Comparison of ENCODE assay signal across 15 cellular contexts in the genomic region with DNA sequence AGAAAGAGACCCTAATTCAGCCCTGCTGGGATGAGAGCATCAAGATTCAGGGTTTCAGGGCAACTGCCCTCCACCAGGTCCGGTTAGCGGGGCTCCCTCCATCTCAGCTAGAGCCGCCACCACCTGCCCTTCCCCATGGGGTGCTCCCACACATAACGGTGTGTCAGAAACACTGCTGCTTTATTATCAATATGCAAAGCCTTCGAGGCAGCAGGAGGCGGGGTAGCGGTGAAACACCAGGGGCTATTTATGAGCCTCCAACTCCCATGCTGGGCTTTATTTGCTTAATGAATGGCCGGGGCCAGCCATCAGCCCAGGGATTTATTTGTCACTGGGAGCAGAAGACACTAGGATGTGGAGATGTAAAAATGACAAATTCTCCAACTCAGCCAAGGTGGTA.
DNase-seq lines count a peak whose midpoint lies in the region; ATAC-seq and TF ChIP-seq lines count a peak whose summit lies in the region.
"Had no signal": no experiment of that assay in that cellular context is flagged by ENCODE, and none has a peak within 500 bp of the region (broad histone marks: within the 10 kb centered on the region; RNA-seq: fewer than 3 reads in every experiment).

No MANE protein-coding gene starts in this region.

- peaks cover 18% of the 10 kb centered on the region for H3K4me1 Mint-ChIP-seq in GM23338

- H3K4ac ChIP-seq in neuronal stem cell (ENCODE audit: low read length), result no peak overlapping the region

- H2BK15ac ChIP-seq in neuronal stem cell (ENCODE audit: low read length), result no peak overlapping the region

- H2BK5ac ChIP-seq in neuronal stem cell (ENCODE audit: low read length), result no peak overlapping the region

- no peak overlapping the region for H3K23ac ChIP-seq in neuronal stem cell (ENCODE audit: low read depth, low read length, poor library complexity)

- H3K27me3 ChIP-seq in GM23338 (ENCODE audit: insufficient read depth) (no peaks in the 10 kb centered on the region), neuronal stem cell (ENCODE audit: control insufficient read depth in 3 of 3, insufficient read depth in 3 of 3, low read depth in 1 of 3, low read length in 3 of 3) (no peaks in the 10 kb centered on the region)
- H3K27me3 ChIP-seq: BE2C had no signal

- H2AK5ac ChIP-seq in neuronal stem cell (ENCODE audit: low read depth, low read length), result peak overlapping the region; percentile 6

- H3K27me3 Mint-ChIP-seq in GM23338 (ENCODE audit: insufficient read depth, low read depth, poor library complexity), result peaks cover 7% of the 10 kb centered on the region

- no peak overlapping the region for H3K4me3 Mint-ChIP-seq in GM23338
- H3K4me3 Mint-ChIP-seq: CD8-positive, alpha-beta T cell had no signal

- H3K14ac ChIP-seq in neuronal stem cell (ENCODE audit: low read length), result no peak overlapping the region

- no peak overlapping the region for H4K91ac ChIP-seq in neuronal stem cell (ENCODE audit: low read depth, low read length, poor library complexity)

- H3K79me2 ChIP-seq in GM23338 (replicated peaks; ENCODE audit: insufficient read depth), result no peaks in the 10 kb centered on the region

- H2AFZ ChIP-seq in GM23338, result no peak overlapping the region
- no peak overlapping the region for H2AFZ ChIP-seq in neuronal stem cell (ENCODE audit: low read length)

- no peaks in the 10 kb centered on the region for H3F3A ChIP-seq in GM23338 (replicated peaks; ENCODE audit: low read depth)

- no peak overlapping the region for H2BK12ac ChIP-seq in neuronal stem cell (ENCODE audit: low read length)

- no peak overlapping the region for H4K8ac ChIP-seq in neuronal stem cell (ENCODE audit: low read depth, low read length)

- no peak overlapping the region for H3K9ac ChIP-seq in neuronal stem cell (ENCODE audit: low read depth, low read length, poor library complexity)

- no peak for DNase-seq in GM23338 (ENCODE audit: low spot score)
- DNase-seq in NCI-H1417 (lab: John Stamatoyannopoulos, UW), result peak in 2 of 3 experiments; percentile 74 to 89
- peak; percentile 37 for DNase-seq in NCI-H526 treated with DMSO at 0.1 percent for 48 hours (lab: John Stamatoyannopoulos, UW)
- DNase-seq in neuronal stem cell (ENCODE audit: low spot score), result no peak
- no peak for DNase-seq in stimulated activated CD4-positive, alpha-beta T cell treated with anti-CD3 and anti-CD28 coated beads, Interleukin-2, amount 100 ng/mL, for 24 hours
- DNase-seq in activated CD8-positive, alpha-beta memory T cell treated with anti-CD3 and anti-CD28 coated beads, Interleukin-2, amount 50 U/mL, for 48 hours, result no peak
- DNase-seq in DMS79 treated with DMSO at 0.1 percent for 48 hours (lab: John Stamatoyannopoulos, UW), result no peak
- DNase-seq: BE2C; Caco-2; CD8-positive, alpha-beta T cell had no signal

- H3K36me3 ChIP-seq in GM23338 (ENCODE audit: insufficient read depth) (no peaks in the 10 kb centered on the region), neuronal stem cell (replicated peaks in 1 of 2; ENCODE audit: control insufficient read depth in 2 of 2, insufficient read depth in 2 of 2, low read length in 2 of 2) (no peaks in the 10 kb centered on the region)
- H3K36me3 ChIP-seq: BE2C had no signal

- H3K9me3 ChIP-seq in neuronal stem cell (replicated peaks in 1 of 2; ENCODE audit: control insufficient read depth in 2 of 2, insufficient read depth in 1 of 2, low read depth in 1 of 2, low read length in 2 of 2), result no peaks in the 10 kb centered on the region
- H3K9me3 ChIP-seq: A549, BE2C, Caco-2 had no signal

- H3K27ac Mint-ChIP-seq in GM23338, result no peak overlapping the region
- H3K27ac Mint-ChIP-seq: CD8-positive, alpha-beta T cell had no signal

- no peaks in the 10 kb centered on the region for H4K20me1 ChIP-seq in GM23338 (replicated peaks; ENCODE audit: insufficient read depth)

- peaks cover 3% of the 10 kb centered on the region; the same call in 1 of the 2 replicates for H3K9me2 ChIP-seq in GM23338 (ENCODE audit: insufficient read depth)

- H3K79me1 ChIP-seq in neuronal stem cell (ENCODE audit: low read depth, low read length), result no peaks in the 10 kb centered on the region

- no CpG with 5 or more reads among the region's 8 CpGs for WGBS in neuronal stem cell (ENCODE audit: extremely low coverage in 2 of 2, insufficient read length in 2 of 2, insufficient replicate concordance in 1 of 2), 2 donors

- no peak overlapping the region for H3K27ac ChIP-seq in GM23338 (ENCODE audit: low read depth)
- H3K27ac ChIP-seq in neuronal stem cell (replicated peaks; ENCODE audit: low read length), result no peak overlapping the region
- H3K27ac ChIP-seq: A549, C4-2B, HL-60 had no signal

- peak overlapping the region; percentile 23 for H3K18ac ChIP-seq in neuronal stem cell (ENCODE audit: low read length)

- peak; percentile 30; the same call in 1 of the 3 replicates for ATAC-seq in GM23338
- ATAC-seq: A549; CD8-positive, alpha-beta T cell; HCT116; K562 had no signal

- no peaks in the 10 kb centered on the region; the same call in 2 of the 3 replicates for H3K36me3 Mint-ChIP-seq in GM23338 (ENCODE audit: low read depth)
- H3K36me3 Mint-ChIP-seq: CD8-positive, alpha-beta T cell had no signal

- no peak overlapping the region for H3K4me3 ChIP-seq in GM23338
- H3K4me3 ChIP-seq in neuronal stem cell (ENCODE audit: low read length in 2 of 2), result no peak overlapping the region
- H3K4me3 ChIP-seq: A549, K562 had no signal

- H3K4me1 ChIP-seq in GM23338 (ENCODE audit: insufficient read depth) (no peaks in the 10 kb centered on the region), neuronal stem cell (ENCODE audit: control insufficient read depth in 2 of 2, insufficient read depth in 1 of 2, low read depth in 1 of 2, low read length in 2 of 2) (peaks cover 0 to 3% of the 10 kb centered on the region in 2 donors)
- H3K4me1 ChIP-seq: A549, BE2C, Caco-2 had no signal

- no peak overlapping the region for H2BK120ac ChIP-seq in neuronal stem cell (ENCODE audit: low read depth, low read length)

- TF ChIP-seq CTCF in GM23338 (conservative IDR thresholded peaks at IDR 0.05; ENCODE audit: low read depth in 2 of 2), result no peak

- H3K4me2 ChIP-seq in GM23338, result no peak overlapping the region
- no peak overlapping the region for H3K4me2 ChIP-seq in neuronal stem cell (ENCODE audit: insufficient read depth, low read length, poor library complexity, severe bottlenecking)
- H3K4me2 ChIP-seq: A549 had no signal

- H3K9me3 Mint-ChIP-seq in GM23338, result no peaks in the 10 kb centered on the region; the same call in 2 of the 3 replicates
- H3K9me3 Mint-ChIP-seq: CD8-positive, alpha-beta T cell had no signal

TF ChIP-seq in GM23338, 12 proteins besides CTCF, POLR2A, EP300 and RAD21:
- TF ChIP-seq NANOG (IDR thresholded peaks at IDR 0.05; ENCODE audit: borderline replicate concordance), result no peak
- TF ChIP-seq ZNF331 (CRISPR knock-in tag; IDR thresholded peaks at IDR 0.05; ENCODE audit: low read depth), result no peak
- TF ChIP-seq JUNB (IDR thresholded peaks at IDR 0.05; ENCODE audit: unreplicated experiment), result no peak

Comparison
In these comparisons a context has a peak if more than half of its experiments do, and no peak if none do; other contexts are left out.
1. DNase-seq: peak in NCI-H1417 (2 of 3) and NCI-H526 treated with DMSO at 0.1 percent for 48 hours (single experiment); none in GM23338 (single experiment), neuronal stem cell (single experiment), stimulated activated CD4-positive, alpha-beta T cell treated with anti-CD3 and anti-CD28 coated beads, Interleukin-2, amount 100 ng/mL, for 24 hours (0 of 2), activated CD8-positive, alpha-beta memory T cell treated with anti-CD3 and anti-CD28 coated beads, Interleukin-2, amount 50 U/mL, for 48 hours (single experiment) and DMS79 treated with DMSO at 0.1 percent for 48 hours (single experiment).